Comparison of ENCODE assay signal across 8 cellular contexts in the genomic region with DNA sequence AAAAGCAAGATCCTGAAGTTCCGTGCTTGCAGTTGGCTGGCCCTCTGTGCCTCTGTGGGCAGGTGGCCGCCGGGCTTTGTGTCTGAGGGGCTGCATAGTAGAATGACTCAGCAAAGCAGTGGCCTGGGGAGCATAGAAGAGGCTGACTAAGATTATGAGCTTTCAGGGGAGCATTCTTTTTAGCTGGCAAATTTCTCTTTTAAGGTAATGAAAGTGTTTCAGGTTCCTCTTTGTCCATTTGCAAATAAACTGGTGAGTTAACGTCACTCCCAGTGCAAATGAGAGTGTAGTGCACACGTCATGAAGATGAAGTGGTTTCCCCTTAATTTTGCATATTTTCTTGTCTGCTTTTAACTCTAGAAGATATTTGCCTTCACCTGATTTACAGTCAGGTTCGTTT.
DNase-seq lines count a peak whose midpoint lies in the region; ATAC-seq and TF ChIP-seq lines count a peak whose summit lies in the region.

No MANE protein-coding gene starts in this region.

- H3K27ac ChIP-seq in GM23248, result no peak overlapping the region

- WGBS in GM23248 (ENCODE audit: low coverage in 1 of 2, low lambda C conversion rate in 2 of 2, missing lambda C conversion rate in 2 of 2), 2 experiments, result 95% methylated on average over 6 of the region's 6 CpGs

- H3K9me3 ChIP-seq in GM23248 (ENCODE audit: low read depth), result peaks cover 5% of the 10 kb centered on the region

- POLR2A ChIA-PET in naive thymus-derived CD8-positive, alpha-beta T cell (lab: Charles Lee), result no interaction called here

- H2AFZ ChIP-seq in GM23248, result no peak overlapping the region

- H3K9me2 ChIP-seq in GM23248 (ENCODE audit: insufficient read depth), result no peaks in the 10 kb centered on the region

- H4K20me1 ChIP-seq in GM23248 (ENCODE audit: insufficient read depth), result no peaks in the 10 kb centered on the region

- in situ Hi-C loops in GM23248 (cut with MboI), result no loop called here

- H3K36me3 Mint-ChIP-seq in mesothelial cell of epicardium, result peaks cover 15% of the 10 kb centered on the region
- peaks cover 0 to 24% (median 9%) of the 10 kb centered on the region in 3 donors for H3K36me3 Mint-ChIP-seq in naive thymus-derived CD8-positive, alpha-beta T cell

- H3K4me3 Mint-ChIP-seq in mesothelial cell of epicardium, result no peak overlapping the region
- no peak overlapping the region for H3K4me3 Mint-ChIP-seq in naive thymus-derived CD8-positive, alpha-beta T cell

- H3K27ac Mint-ChIP-seq in mesothelial cell of epicardium, result peak overlapping the region; percentile 76
- H3K27ac Mint-ChIP-seq in naive thymus-derived CD8-positive, alpha-beta T cell, result no peak overlapping the region

- H3K4me1 Mint-ChIP-seq in mesothelial cell of epicardium, result peaks cover 8% of the 10 kb centered on the region
- peaks cover 0 to 7% (median under 1%) of the 10 kb centered on the region in 4 donors for H3K4me1 Mint-ChIP-seq in naive thymus-derived CD8-positive, alpha-beta T cell

- H3K4me1 ChIP-seq in GM23248 (ENCODE audit: insufficient read depth), result no peaks in the 10 kb centered on the region

- no peaks in the 10 kb centered on the region for H3K27me3 Mint-ChIP-seq in mesothelial cell of epicardium (ENCODE audit: low read depth)
- peaks cover 0 to 31% (median 12%) of the 10 kb centered on the region in 5 donors for H3K27me3 Mint-ChIP-seq in naive thymus-derived CD8-positive, alpha-beta T cell

- no peaks in the 10 kb centered on the region for H3K27me3 ChIP-seq in GM23248 (replicated peaks; ENCODE audit: insufficient read depth)

- H3K36me3 ChIP-seq in GM23248 (ENCODE audit: low read depth), result peaks cover 3% of the 10 kb centered on the region

- no peak for TF ChIP-seq CTCF in mesothelial cell of epicardium (IDR thresholded peaks at IDR 0.05; ENCODE audit: unreplicated experiment)

- TF ChIP-seq POLR2A in erythroblast (IDR thresholded peaks at IDR 0.05; ENCODE audit: low read length), result no peak

- H3K4me3 ChIP-seq in GM23248, result no peak overlapping the region

- no peak overlapping the region for H3K9ac ChIP-seq in GM23248

- H3K4me2 ChIP-seq in GM23248 (ENCODE audit: unreplicated experiment), result no peak overlapping the region

- H3F3A ChIP-seq in GM23248 (ENCODE audit: insufficient read depth), result no peaks in the 10 kb centered on the region

- ATAC-seq in GM19023 (IDR thresholded peaks at IDR 0.05; ENCODE audit: unreplicated experiment), result peak; percentile 84
- peak; percentile 92 for ATAC-seq in HG02763 (IDR thresholded peaks at IDR 0.05; ENCODE audit: unreplicated experiment)
- no peak for ATAC-seq in naive thymus-derived CD8-positive, alpha-beta T cell

- H3K79me2 ChIP-seq in GM23248 (ENCODE audit: insufficient read depth), result no peaks in the 10 kb centered on the region

- DNase-seq in MV-4-11 (lab: John Stamatoyannopoulos, UW), result peak; percentile 90
- DNase-seq in mesothelial cell of epicardium (ENCODE audit: low spot score in 2 of 2, unreplicated experiment in 2 of 2), result no peak
- DNase-seq in GM23248, result no peak
- DNase-seq in naive thymus-derived CD8-positive, alpha-beta T cell, result no peak
- DNase-seq in cerebellar cortex (ENCODE audit: low spot score), result no peak
- no peak for DNase-seq in erythroblast (lab: John Stamatoyannopoulos, UW)

- peaks cover 18% of the 10 kb centered on the region for H3K9me3 Mint-ChIP-seq in mesothelial cell of epicardium
- peaks cover 6 to 24% (median 15%) of the 10 kb centered on the region in 9 donors for H3K9me3 Mint-ChIP-seq in naive thymus-derived CD8-positive, alpha-beta T cell

Comparison
In these comparisons a context has a peak if more than half of its experiments do, and no peak if none do; other contexts are left out.
1. ATAC-seq: peak in GM19023 (single experiment) and HG02763 (single experiment); none in naive thymus-derived CD8-positive, alpha-beta T cell (0 of 2).